8 cellular contexts compared by ENCODE assay signal in the genomic region with DNA sequence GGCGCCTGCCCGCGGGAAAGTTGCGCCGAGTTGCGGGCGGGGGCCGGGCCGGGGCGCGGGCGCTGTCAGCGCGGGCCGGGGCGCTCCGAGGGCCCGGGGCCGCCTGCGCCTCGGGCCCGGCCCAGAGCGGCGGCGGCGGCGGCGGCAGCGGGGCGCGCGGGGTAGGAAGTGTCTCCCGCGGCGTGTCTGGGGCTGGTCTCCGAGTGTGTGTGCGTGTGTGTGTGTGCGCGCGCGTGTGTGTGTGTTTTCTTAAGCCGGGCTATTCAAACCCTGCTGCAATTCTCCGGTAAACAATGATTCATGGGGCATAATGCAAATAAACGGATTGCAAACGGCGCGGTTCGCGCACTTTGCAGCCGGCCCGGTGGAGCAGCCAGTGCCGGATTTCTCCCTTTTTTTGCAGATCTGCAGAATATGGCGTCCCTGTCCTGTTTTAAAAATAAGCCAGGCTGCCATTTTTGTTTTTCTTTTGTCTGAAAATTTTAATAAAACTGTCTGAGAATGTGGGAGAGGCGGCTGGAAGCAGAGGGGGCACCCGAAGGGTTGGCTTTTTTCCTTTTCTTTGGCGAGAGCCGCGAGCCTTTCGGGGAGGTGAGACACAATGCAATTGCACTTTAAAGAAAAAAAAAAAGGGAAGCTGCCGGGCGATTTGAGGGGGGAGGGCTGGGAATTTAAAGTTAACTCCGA. TPM values are rescaled to one million over a fixed set of nuclear protein-coding genes. Genes with fewer than 3 reads are reported as not detected.
DNase-seq lines count a peak whose midpoint lies in the region; ATAC-seq and TF ChIP-seq lines count a peak whose summit lies in the region.

No MANE protein-coding gene starts in this region.

- H3K9ac ChIP-seq in iPS-18a (ENCODE audit: low read length), result peak overlapping the region; percentile 97

- H3K9me3 ChIP-seq in CD4-positive, alpha-beta T cell (ENCODE audit: control insufficient read depth, low read length), result no peaks in the 10 kb centered on the region
- H3K9me3 ChIP-seq in iPS-18a (ENCODE audit: control insufficient read depth, low read depth, low read length) (no peaks in the 10 kb centered on the region), gastrocnemius medialis (no peaks in the 10 kb centered on the region)

- H3K9me3 Mint-ChIP-seq in CD4-positive, alpha-beta T cell, result no peaks in the 10 kb centered on the region

- intact Hi-C loops in CD4-positive, alpha-beta T cell (cut with DNase I, micrococcal nuclease), result loop anchor here in 1 of 2 experiments (5.0 kb wide), 1 partner anchor 130 kb away; no protein-coding TSS in a partner anchor
- intact Hi-C loops in gastrocnemius medialis (cut with DNase I; ENCODE audit: low total_unique reads), result no loop called here

- H3K27ac ChIP-seq in CD4-positive, alpha-beta T cell (ENCODE audit: low read depth, low read length), result peak overlapping the region; percentile 49
- H3K27ac ChIP-seq in iPS-18a (ENCODE audit: low read length) (peak overlapping the region; percentile 51), gastrocnemius medialis (peak overlapping the region; percentile 65 to 75 (median 74))

- POLR2A ChIA-PET in CD4-positive, alpha-beta T cell (lab: Charles Lee), result interaction anchor here (0.6 to 1.6 kb wide), 6 partner anchors 60 to 293 kb away, joined by 3 to 8 read pairs (median 3); a partner anchor contains a TSS

- H3K4me3 ChIP-seq in iPS-18a (ENCODE audit: low read length) (peak overlapping the region; percentile 86), gastrocnemius medialis (peak overlapping the region; percentile 61 to 76 (median 66))

- peak; percentile 36 for TF ChIP-seq POLR2A in gastrocnemius medialis (IDR thresholded peaks at IDR 0.05)

- CTCF ChIA-PET in CD4-positive, alpha-beta T cell (lab: Charles Lee), result interaction anchor here (0.7 to 1.9 kb wide), 2 partner anchors 38 to 130 kb away, joined by 3 to 8 read pairs; no protein-coding TSS in a partner anchor

- peak; percentile 35 to 60 (median 46) for DNase-seq in CD4-positive, alpha-beta T cell
- DNase-seq in NCI-H146 (lab: John Stamatoyannopoulos, UW) (peak; percentile 65), UCSD-AML1 (lab: John Stamatoyannopoulos, UW; ENCODE audit: unreplicated experiment) (peak; percentile 50), brain pericyte (ENCODE audit: low read depth, low spot score) (peak; percentile 56), gastrocnemius medialis (peak; percentile 28 to 41), SK-N-DZ (ENCODE audit: low spot score) (no peak)

- ATAC-seq in CD4-positive, alpha-beta T cell (ENCODE audit: poor library complexity), result peak; percentile 68
- ATAC-seq in GM21526 (IDR thresholded peaks at IDR 0.05; ENCODE audit: low FRiP score, unreplicated experiment), result peak; percentile 23
- peak; percentile 49 to 55 for ATAC-seq in gastrocnemius medialis

- H3K27me3 Mint-ChIP-seq in CD4-positive, alpha-beta T cell, result no peaks in the 10 kb centered on the region

- H3K36me3 Mint-ChIP-seq in CD4-positive, alpha-beta T cell (ENCODE audit: low read depth), result peaks cover 9% of the 10 kb centered on the region

- TF ChIP-seq CTCF in CD4-positive, alpha-beta T cell (IDR thresholded peaks at IDR 0.05), result no peak
- no peak for TF ChIP-seq CTCF in gastrocnemius medialis (IDR thresholded peaks at IDR 0.05 in 4 of 5, conservative IDR thresholded peaks at IDR 0.05 in 1 of 5)

- H3K36me3 ChIP-seq in iPS-18a (ENCODE audit: control insufficient read depth, low read depth, low read length) (no peaks in the 10 kb centered on the region), gastrocnemius medialis (no peaks in the 10 kb centered on the region)

- peak overlapping the region; percentile 97 for H3K4me3 Mint-ChIP-seq in CD4-positive, alpha-beta T cell

- H3K27me3 ChIP-seq in CD4-positive, alpha-beta T cell (ENCODE audit: control insufficient read depth, insufficient read depth, low read length), result no peaks in the 10 kb centered on the region
- no peaks in the 10 kb centered on the region for H3K27me3 ChIP-seq in iPS-18a (ENCODE audit: control insufficient read depth, insufficient read depth, low read length)
- H3K27me3 ChIP-seq in gastrocnemius medialis, result no peaks in the 10 kb centered on the region

- H3K27ac Mint-ChIP-seq in CD4-positive, alpha-beta T cell, result peak overlapping the region; percentile 98

- peaks cover 9% of the 10 kb centered on the region for H3K4me1 ChIP-seq in iPS-18a (ENCODE audit: control insufficient read depth, low read depth, low read length)
- H3K4me1 ChIP-seq in gastrocnemius medialis, result peaks cover 37 to 49% of the 10 kb centered on the region in 2 donors

- H3K4me1 Mint-ChIP-seq in CD4-positive, alpha-beta T cell (ENCODE audit: low read depth), result peaks cover 41% of the 10 kb centered on the region

- in situ Hi-C loops in gastrocnemius medialis (cut with MboI; ENCODE audit: low sequenced_read_pairs in 4 of 4), result no loop called here

RNA-seq across cellular contexts. Expression of a gene that starts 0.6 kb away (rescaled TPM):
- 10 to 100 TPM; 24.7 to 26.6 TPM for total RNA-seq in CD4-positive, alpha-beta T cell
- 10 to 100 TPM in 3 of 4 donors, 1 to 10 TPM in 1; 6.4 to 19.2 (median 17.7) TPM for total RNA-seq in gastrocnemius medialis
- 14.8 TPM in 2 replicates for polyA plus RNA-seq in SK-N-DZ (2014; cell fraction: cytosol; rRNA removed)
- 11.7 and 13.7 TPM in 2 replicates for polyA plus RNA-seq in SK-N-DZ (2014; cell fraction: nucleus; rRNA removed)
